ENCODE assay signal across 15 cellular contexts in the genomic region with DNA sequence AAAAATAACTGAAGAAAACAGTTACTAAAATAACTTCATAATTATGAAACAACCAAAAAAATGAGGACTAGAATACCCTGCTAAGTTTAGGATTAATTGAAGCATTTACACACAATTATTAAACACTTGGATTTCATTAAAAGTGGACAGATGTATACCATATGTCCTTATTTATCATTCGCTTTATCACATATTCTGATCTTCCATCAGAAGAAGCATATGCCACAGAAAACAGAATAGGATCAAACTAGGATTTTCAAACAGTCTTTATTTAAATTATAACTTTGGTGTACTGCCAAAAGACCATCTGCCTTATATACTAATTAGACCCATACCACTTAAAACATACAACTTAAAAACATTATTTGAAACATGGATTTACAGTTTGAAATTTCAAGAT.
DNase-seq lines count a peak whose midpoint lies in the region; ATAC-seq and TF ChIP-seq lines count a peak whose summit lies in the region.
"Had no signal": no experiment of that assay in that cellular context is flagged by ENCODE, and none has a peak within 500 bp of the region (broad histone marks: within the 10 kb centered on the region; RNA-seq: fewer than 3 reads in every experiment).

No MANE protein-coding gene starts in this region.

- DNase-seq in DMS 273 treated with DMSO at 0.1 percent for 48 hours (lab: John Stamatoyannopoulos, UW) (peak; percentile 93), NCI-H2171 treated with DMSO at 0.1 percent for 48 hours (lab: John Stamatoyannopoulos, UW) (peak; percentile 92), NCI-H69 (lab: John Stamatoyannopoulos, UW) (peak; percentile 21), SW 1271 (lab: John Stamatoyannopoulos, UW) (no peak), amniotic stem cell (lab: John Stamatoyannopoulos, UW) (no peak)
- DNase-seq: CD4-positive, CD25-positive, alpha-beta regulatory T cell; CD8-positive, alpha-beta memory T cell; COR-L47; DMS79 treated with DMSO at 0.1 percent for 48 hours; GF-D8; H9; IMR-90 had no signal

- ATAC-seq in SK-N-SH treated with all-trans-retinoic acid at 6 μM for 48 hours (no peak), HG02571 (IDR thresholded peaks at IDR 0.05; ENCODE audit: unreplicated experiment) (no peak)
- ATAC-seq: K562 had no signal

TF ChIP-seq in SK-N-SH treated with all-trans-retinoic acid at 6 μM for 48 hours, 23 proteins besides CTCF, POLR2A, EP300 and RAD21:
- peak; percentile 84; the same call in 1 of the 2 replicates for TF ChIP-seq TCF4 (CRISPR knock-in tag; IDR thresholded peaks at IDR 0.05; ENCODE audit: borderline replicate concordance)
- TF ChIP-seq OSR1 (CRISPR knock-in tag; IDR thresholded peaks at IDR 0.05): no peak

Comparison
In these comparisons a context has a peak if more than half of its experiments do, and no peak if none do; other contexts are left out.
1. DNase-seq: peak in DMS 273 treated with DMSO at 0.1 percent for 48 hours (single experiment), NCI-H2171 treated with DMSO at 0.1 percent for 48 hours (single experiment) and NCI-H69 (single experiment); none in SW 1271 (0 of 2) and amniotic stem cell (single experiment).